In genomic region chrX:133364201-133364600, GRCh38 we compare ENCODE assay signal across 11 cellular contexts. TPM values are rescaled to one million over a fixed set of nuclear protein-coding genes. Genes with fewer than 3 reads are reported as not detected.
"Had no signal": no experiment of that assay in that cellular context is flagged by ENCODE, and none has a peak within 500 bp of the region (broad histone marks: within the 10 kb centered on the region; RNA-seq: fewer than 3 reads in every experiment).

No MANE protein-coding gene starts in this region.

- H3K27me3 Mint-ChIP-seq: brain had no signal

- H3K9me3 Mint-ChIP-seq: activated naive CD4-positive, alpha-beta T cell treated with anti-CD3 and anti-CD28 coated beads for 36 hours had no signal

- H3K4me1 ChIP-seq: thyroid gland, vagina had no signal

- H3K4me3 ChIP-seq: gastroesophageal sphincter, smooth muscle cell, thyroid gland, vagina had no signal

- H3K9me3 ChIP-seq: gastroesophageal sphincter, neutrophil, thyroid gland, vagina had no signal

- DNase-seq: activated CD4-positive, alpha-beta T cell treated with anti-CD3 and anti-CD28 coated beads for 4 hours; activated naive CD4-positive, alpha-beta T cell treated with anti-CD3 and anti-CD28 coated beads for 36 hours; cerebellar nuclear complex; posterior cingulate gyrus; thyroid gland had no signal

- H3K4me2 ChIP-seq: smooth muscle cell had no signal

- H3K4me3 Mint-ChIP-seq: activated naive CD4-positive, alpha-beta T cell treated with anti-CD3 and anti-CD28 coated beads for 36 hours had no signal

- H3K36me3 Mint-ChIP-seq: brain had no signal

- H3K27ac ChIP-seq: neutrophil, thyroid gland, vagina had no signal

- H3K36me3 ChIP-seq: gastroesophageal sphincter, neutrophil, thyroid gland, vagina had no signal

- H3K27ac Mint-ChIP-seq: activated naive CD4-positive, alpha-beta T cell treated with anti-CD3 and anti-CD28 coated beads for 36 hours had no signal

- H3K27me3 ChIP-seq: gastroesophageal sphincter, neutrophil, thyroid gland, vagina had no signal

- ATAC-seq: gastroesophageal sphincter had no signal

RNA-seq across cellular contexts. Expression of gene GPC4, which starts 51.1 kb away (rescaled TPM):
- total RNA-seq: T-helper 1 cell treated with Interleukin-12 subunit alpha and Interleukin-12 subunit beta and Interleukin-4 antibody, amounts not matched to agents 30 ng/mL and 1 ng/mL, for 36 hours had no signal
